29 cellular contexts compared by ENCODE assay signal in genomic region chr11:128779036-128779435, GRCh38.
A peak's percentile ranks its signal among the peaks of the same experiment; 100 is the strongest.
DNase-seq lines count a peak whose midpoint lies in the region; ATAC-seq, FAIRE-seq and TF ChIP-seq lines count a peak whose summit lies in the region.
"Had no signal": no experiment of that assay in that cellular context is flagged by ENCODE, and none has a peak within 500 bp of the region (broad histone marks: within the 10 kb centered on the region; RNA-seq: fewer than 3 reads in every experiment).

No MANE protein-coding gene starts in this region.

- H3K9me3 Mint-ChIP-seq in natural killer cell, result no peaks in the 10 kb centered on the region
- H3K9me3 Mint-ChIP-seq in natural killer cell treated with Interleukin-12 subunit alpha and Interleukin-12 subunit beta and Interleukin-15 and Interleukin-18, amount 100 ng/mL, for 72 hours, result no peaks in the 10 kb centered on the region
- H3K9me3 Mint-ChIP-seq: activated CD4-positive, alpha-beta memory T cell treated with anti-CD3 and anti-CD28 coated beads for 36 hours; activated naive CD4-positive, alpha-beta T cell treated with anti-CD3 and anti-CD28 coated beads, Interleukin-2, amount 50 U/mL, for 72 hours; CD8-positive, alpha-beta memory T cell; stimulated activated naive CD8-positive, alpha-beta T cell treated with anti-CD3 and anti-CD28 coated beads, Interleukin-15, Interleukin-2, amounts not matched to agents 100 ng/mL and 50 ng/mL, for 24 hours; T-cell had no signal

- H2BK5ac ChIP-seq in mesenchymal stem cell (ENCODE audit: low read depth, low read length, poor library complexity, severe bottlenecking), result no peak overlapping the region

- H3K9ac ChIP-seq in mesenchymal stem cell (ENCODE audit: low read length), result no peak overlapping the region

- FAIRE-seq in H54 (lab: Jason Lieb, UNC), result no peak
- FAIRE-seq: A204.1, endothelial cell of umbilical vein, HTR-8/SVneo had no signal

- no peak overlapping the region for H3K27ac ChIP-seq in mesenchymal stem cell (ENCODE audit: low read length, poor library complexity, severe bottlenecking)
- H3K27ac ChIP-seq: ascending aorta, tibial artery had no signal

- ATAC-seq in natural killer cell, result no peak
- ATAC-seq in natural killer cell treated with Interleukin-12 subunit alpha and Interleukin-12 subunit beta and Interleukin-15 and Interleukin-18, amount 100 ng/mL, for 72 hours, result no peak
- no peak for ATAC-seq in HG02678 (IDR thresholded peaks at IDR 0.05; ENCODE audit: unreplicated experiment)
- ATAC-seq in GM19397 (IDR thresholded peaks at IDR 0.05; ENCODE audit: unreplicated experiment), result no peak
- ATAC-seq: activated naive CD4-positive, alpha-beta T cell treated with anti-CD3 and anti-CD28 coated beads, Interleukin-2, amount 50 U/mL, for 72 hours; T-cell had no signal

- H3K14ac ChIP-seq in mesenchymal stem cell (ENCODE audit: low read length in 2 of 2), result no peak overlapping the region

- H3K4me3 ChIP-seq in cardiac fibroblast (replicated peaks in 1 of 2; ENCODE audit: low read depth in 2 of 2, low read length in 2 of 2) (no peak overlapping the region), mesenchymal stem cell (ENCODE audit: insufficient read depth in 1 of 2, low read depth in 1 of 2, low read length in 2 of 2) (no peak overlapping the region)
- H3K4me3 ChIP-seq: ascending aorta, tibial artery had no signal

- H3K36me3 ChIP-seq in mesenchymal stem cell (ENCODE audit: control insufficient read depth in 1 of 2, insufficient read depth in 2 of 2, low read depth in 1 of 2, low read length in 2 of 2), result peaks cover 0 to 2% of the 10 kb centered on the region in 2 experiments
- H3K36me3 ChIP-seq: ascending aorta had no signal

- H3K27ac Mint-ChIP-seq in natural killer cell, result peak overlapping the region; percentile 68 to 94
- H3K27ac Mint-ChIP-seq in natural killer cell treated with Interleukin-12 subunit alpha and Interleukin-12 subunit beta and Interleukin-15 and Interleukin-18, amount 100 ng/mL, for 72 hours, result peak overlapping the region in 1 of 2 donors; percentile 59
- H3K27ac Mint-ChIP-seq: activated CD4-positive, alpha-beta memory T cell treated with anti-CD3 and anti-CD28 coated beads for 36 hours; stimulated activated naive CD8-positive, alpha-beta T cell treated with anti-CD3 and anti-CD28 coated beads, Interleukin-15, Interleukin-2, amounts not matched to agents 100 ng/mL and 50 ng/mL, for 24 hours; T-cell had no signal

- H3K27me3 ChIP-seq in mesenchymal stem cell (ENCODE audit: control insufficient read depth in 1 of 2, insufficient read depth in 1 of 2, low read length in 2 of 2), result peaks cover 0 to 4% of the 10 kb centered on the region in 2 experiments
- H3K27me3 ChIP-seq: ascending aorta had no signal

- peaks cover 1% of the 10 kb centered on the region for H3K4me1 ChIP-seq in mesenchymal stem cell (ENCODE audit: control insufficient read depth, insufficient read depth, low read depth, low read length)
- H3K4me1 ChIP-seq: ascending aorta had no signal

- H3K4me1 Mint-ChIP-seq in natural killer cell, result peaks cover 79 to 85% of the 10 kb centered on the region in 2 donors
- peaks cover 58 to 60% of the 10 kb centered on the region in 2 donors for H3K4me1 Mint-ChIP-seq in natural killer cell treated with Interleukin-12 subunit alpha and Interleukin-12 subunit beta and Interleukin-15 and Interleukin-18, amount 100 ng/mL, for 72 hours (ENCODE audit: low read depth in 2 of 2)

- H4K91ac ChIP-seq in mesenchymal stem cell (ENCODE audit: low read length), result no peak overlapping the region

- no peaks in the 10 kb centered on the region for H3K79me1 ChIP-seq in mesenchymal stem cell (replicated peaks; ENCODE audit: low read length, poor library complexity, severe bottlenecking)

- no peaks in the 10 kb centered on the region for H3K9me3 ChIP-seq in mesenchymal stem cell (ENCODE audit: control insufficient read depth, low read length)
- H3K9me3 ChIP-seq: ascending aorta, tibial artery had no signal

- H3K4me2 ChIP-seq in mesenchymal stem cell (ENCODE audit: low read length, poor library complexity, severe bottlenecking), result no peak overlapping the region

- H3K23ac ChIP-seq in mesenchymal stem cell (ENCODE audit: low read length in 2 of 2), result no peak overlapping the region

- TF ChIP-seq CTCF in natural killer cell (IDR thresholded peaks at IDR 0.05) (no peak), cardiac fibroblast (IDR thresholded peaks at IDR 0.05; ENCODE audit: low read depth, low read length) (no peak)

- no peak overlapping the region for H3K18ac ChIP-seq in mesenchymal stem cell (ENCODE audit: low read depth in 1 of 2, low read length in 2 of 2)

- H2BK12ac ChIP-seq in mesenchymal stem cell (ENCODE audit: low read length in 2 of 2), result no peak overlapping the region

- no peak overlapping the region for H4K8ac ChIP-seq in mesenchymal stem cell (ENCODE audit: low read length)

- no peak overlapping the region for H2AK5ac ChIP-seq in mesenchymal stem cell (ENCODE audit: low read length, severe bottlenecking)

- intact Hi-C loops in natural killer cell (cut with micrococcal nuclease), result no loop called here

- DNase-seq in natural killer cell (no peak), cardiac fibroblast (ENCODE audit: low read depth in 2 of 2) (peak; percentile 50 to 53), mesenchymal stem cell (peak; percentile 27), H54 (ENCODE audit: insufficient read length, low spot score) (no peak), NCI-H2081 (lab: John Stamatoyannopoulos, UW) (no peak)
- no peak for DNase-seq in natural killer cell treated with Interleukin-12 subunit alpha and Interleukin-12 subunit beta and Interleukin-15 and Interleukin-18, amount 100 ng/mL, for 72 hours (ENCODE audit: low spot score)
- DNase-seq: activated CD4-positive, alpha-beta memory T cell treated with anti-CD3 and anti-CD28 coated beads for 36 hours; activated CD4-positive, CD25-positive, alpha-beta regulatory T cell; activated CD8-positive, alpha-beta memory T cell treated with anti-CD3 and anti-CD28 coated beads, Interleukin-2, amount 50 U/mL, for 4 hours; CD8-positive, alpha-beta memory T cell; cerebellar nuclear complex; DMS 273 treated with DMSO at 0.1 percent for 48 hours; HCEC 1CT; KBM-7; MM.1S; NCI-H1417 treated with DMSO at 0.1 percent for 48 hours; NCI-H2081 treated with DMSO at 0.1 percent for 48 hours; NCI-H748 treated with DMSO at 0.1 percent for 48 hours; T-cell; tibial artery had no signal

- H2AFZ ChIP-seq in mesenchymal stem cell (ENCODE audit: low read depth, low read length), result no peak overlapping the region

- no peaks in the 10 kb centered on the region for H3K27me3 Mint-ChIP-seq in natural killer cell (ENCODE audit: low read depth in 2 of 2)
- H3K27me3 Mint-ChIP-seq in natural killer cell treated with Interleukin-12 subunit alpha and Interleukin-12 subunit beta and Interleukin-15 and Interleukin-18, amount 100 ng/mL, for 72 hours, result no peaks in the 10 kb centered on the region
- H3K27me3 Mint-ChIP-seq: activated CD4-positive, alpha-beta memory T cell treated with anti-CD3 and anti-CD28 coated beads for 36 hours; B cell; stimulated activated naive CD8-positive, alpha-beta T cell treated with anti-CD3 and anti-CD28 coated beads, Interleukin-15, Interleukin-2, amounts not matched to agents 100 ng/mL and 50 ng/mL, for 24 hours; T-cell had no signal

- no peak overlapping the region for H2BK120ac ChIP-seq in mesenchymal stem cell (ENCODE audit: low read depth, low read length)

- H2BK15ac ChIP-seq in mesenchymal stem cell (ENCODE audit: low read depth, poor library complexity, severe bottlenecking), result peak overlapping the region; percentile 19

- no peak overlapping the region for H3K4me3 Mint-ChIP-seq in natural killer cell
- H3K4me3 Mint-ChIP-seq in natural killer cell treated with Interleukin-12 subunit alpha and Interleukin-12 subunit beta and Interleukin-15 and Interleukin-18, amount 100 ng/mL, for 72 hours, result no peak overlapping the region
- H3K4me3 Mint-ChIP-seq: activated CD4-positive, alpha-beta memory T cell treated with anti-CD3 and anti-CD28 coated beads for 36 hours; B cell; CD8-positive, alpha-beta memory T cell; stimulated activated naive CD8-positive, alpha-beta T cell treated with anti-CD3 and anti-CD28 coated beads, Interleukin-15, Interleukin-2, amounts not matched to agents 100 ng/mL and 50 ng/mL, for 24 hours; T-cell had no signal

- H3K4ac ChIP-seq in mesenchymal stem cell (ENCODE audit: low read depth in 1 of 2, low read length in 2 of 2), result no peak overlapping the region

- peaks cover 48% of the 10 kb centered on the region for H3K36me3 Mint-ChIP-seq in natural killer cell
- H3K36me3 Mint-ChIP-seq in natural killer cell treated with Interleukin-12 subunit alpha and Interleukin-12 subunit beta and Interleukin-15 and Interleukin-18, amount 100 ng/mL, for 72 hours, result peaks cover 48% of the 10 kb centered on the region

- WGBS in mesenchymal stem cell, result 83% methylated on average over 7 of the region's 8 CpGs

- no peak for TF ChIP-seq POLR2A in H54 (IDR thresholded peaks at IDR 0.05; ENCODE audit: low read depth, low read length)

Comparison
In these comparisons a context has a peak if more than half of its experiments do, and no peak if none do; other contexts are left out.
1. DNase-seq: peak in cardiac fibroblast (2 of 2) and mesenchymal stem cell (single experiment); none in natural killer cell (single experiment), natural killer cell treated with Interleukin-12 subunit alpha and Interleukin-12 subunit beta and Interleukin-15 and Interleukin-18, amount 100 ng/mL, for 72 hours (single experiment), H54 (single experiment) and NCI-H2081 (0 of 2).